In genomic region chr3:117589454-117589853, GRCh38 we compare ENCODE assay signal across 1 cellular context.
TF ChIP-seq lines count a peak whose summit lies in the region.

No MANE protein-coding gene starts in this region.

TF ChIP-seq in SK-N-SH treated with all-trans-retinoic acid at 6 μM for 48 hours, 23 proteins besides CTCF, POLR2A, EP300 and RAD21 (continued from another document):
- TF ChIP-seq CSRNP3 (CRISPR knock-in tag; IDR thresholded peaks at IDR 0.05) (no peak), ZNF70 (CRISPR knock-in tag; IDR thresholded peaks at IDR 0.05) (no peak), PPARA (CRISPR knock-in tag; IDR thresholded peaks at IDR 0.05; ENCODE audit: borderline replicate concordance) (no peak), ZNF565 (CRISPR knock-in tag; conservative IDR thresholded peaks at IDR 0.05; ENCODE audit: low read depth) (no peak), GLIS3 (CRISPR knock-in tag; IDR thresholded peaks at IDR 0.05) (no peak), TOX (CRISPR knock-in tag; IDR thresholded peaks at IDR 0.05; ENCODE audit: borderline replicate concordance) (no peak), PATZ1 (CRISPR knock-in tag; IDR thresholded peaks at IDR 0.05; ENCODE audit: borderline replicate concordance) (no peak), ARNTL (CRISPR knock-in tag; IDR thresholded peaks at IDR 0.05; ENCODE audit: borderline replicate concordance, low read depth) (no peak), BACH2 (CRISPR knock-in tag; IDR thresholded peaks at IDR 0.05; ENCODE audit: borderline replicate concordance) (no peak), CSDC2 (CRISPR knock-in tag; IDR thresholded peaks at IDR 0.05) (no peak), ZFP3 (CRISPR knock-in tag; IDR thresholded peaks at IDR 0.05) (no peak), OSR1 (CRISPR knock-in tag; IDR thresholded peaks at IDR 0.05) (no peak), ZFP30 (CRISPR knock-in tag; IDR thresholded peaks at IDR 0.05) (no peak), RARB (CRISPR knock-in tag; IDR thresholded peaks at IDR 0.05) (no peak), ZC3H10 (CRISPR knock-in tag; IDR thresholded peaks at IDR 0.05) (no peak)
